Comparison of ENCODE assay signal across 9 cellular contexts in genomic region chr1:19447550-19447949, GRCh38. TPM values are rescaled to one million over a fixed set of nuclear protein-coding genes. Genes with fewer than 3 reads are reported as not detected.
DNase-seq lines count a peak whose midpoint lies in the region; ATAC-seq and TF ChIP-seq lines count a peak whose summit lies in the region.
"Had no signal": no experiment of that assay in that cellular context is flagged by ENCODE, and none has a peak within 500 bp of the region (broad histone marks: within the 10 kb centered on the region; RNA-seq: fewer than 3 reads in every experiment).

No MANE protein-coding gene starts in this region.

- H3K4me1 ChIP-seq in mesenchymal stem cell (ENCODE audit: control insufficient read depth, insufficient read depth, low read depth, low read length) (peaks cover 45% of the 10 kb centered on the region), stomach (peaks cover 83 to 99% (median 91%) of the 10 kb centered on the region in 4 donors), SJCRH30 (peaks cover 31% of the 10 kb centered on the region)

- H3K27me3 ChIP-seq in mesenchymal stem cell (ENCODE audit: control insufficient read depth in 1 of 2, insufficient read depth in 1 of 2, low read length in 2 of 2) (no peaks in the 10 kb centered on the region), stomach (no peaks in the 10 kb centered on the region), SJCRH30 (no peaks in the 10 kb centered on the region)

- H3K27ac Mint-ChIP-seq in HFFc6, result peak overlapping the region; percentile 96
- H3K27ac Mint-ChIP-seq in activated T-helper 17 cell treated with anti-CD3 and anti-CD28 coated beads, Interleukin-2, amount 50 U/mL, for 72 hours, result peak overlapping the region; percentile 96

- WGBS in mesenchymal stem cell, result 77% methylated on average over 9 of the region's 9 CpGs
- WGBS in stomach, 5 donors, result 72 to 85% (median 79%) methylated on average over 9 of the region's 9 CpGs
- WGBS in lower leg skin, 2 donors, result 72 to 75% methylated on average over 9 of the region's 9 CpGs

- H3K36me3 ChIP-seq in mesenchymal stem cell (ENCODE audit: control insufficient read depth in 1 of 2, insufficient read depth in 2 of 2, low read depth in 1 of 2, low read length in 2 of 2) (peaks cover 11% of the 10 kb centered on the region in 2 experiments), stomach (peaks cover 0 to 9% (median 3%) of the 10 kb centered on the region in 4 donors), SJCRH30 (no peaks in the 10 kb centered on the region)

- peak overlapping the region in 1 of 2 experiments; percentile 24 for H3K4ac ChIP-seq in mesenchymal stem cell (ENCODE audit: low read depth in 1 of 2, low read length in 2 of 2)

- H3K9me3 ChIP-seq in mesenchymal stem cell (ENCODE audit: control insufficient read depth, low read length) (no peaks in the 10 kb centered on the region), stomach (no peaks in the 10 kb centered on the region), SJCRH30 (replicated peaks) (no peaks in the 10 kb centered on the region)

- TF ChIP-seq POLR2A in stomach (IDR thresholded peaks at IDR 0.05), result no peak
- no peak for TF ChIP-seq POLR2A in lower leg skin (IDR thresholded peaks at IDR 0.05)

- no peaks in the 10 kb centered on the region for H3K9me3 Mint-ChIP-seq in HFFc6
- no peaks in the 10 kb centered on the region for H3K9me3 Mint-ChIP-seq in activated T-helper 17 cell treated with anti-CD3 and anti-CD28 coated beads, Interleukin-2, amount 50 U/mL, for 72 hours

- no peak for ATAC-seq in activated T-helper 17 cell treated with anti-CD3 and anti-CD28 coated beads, Interleukin-2, amount 50 U/mL, for 72 hours (replicated peaks)
- ATAC-seq in GM18909 (IDR thresholded peaks at IDR 0.05; ENCODE audit: poor library complexity, unreplicated experiment), result no peak

- H3K4me3 ChIP-seq in mesenchymal stem cell (ENCODE audit: insufficient read depth in 1 of 2, low read depth in 1 of 2, low read length in 2 of 2), result peak overlapping the region in 1 of 2 experiments; percentile 16
- no peak overlapping the region for H3K4me3 ChIP-seq in stomach
- H3K4me3 ChIP-seq in SJCRH30, result no peak overlapping the region
- H3K4me3 ChIP-seq in lower leg skin (ENCODE audit: low read depth, poor library complexity, severe bottlenecking), result no peak overlapping the region

- peak overlapping the region; percentile 96 for H2AK5ac ChIP-seq in mesenchymal stem cell (ENCODE audit: low read length, severe bottlenecking)

- H3K23ac ChIP-seq in mesenchymal stem cell (ENCODE audit: low read length in 2 of 2), result peak overlapping the region in 1 of 2 experiments; percentile 23

- no peak for DNase-seq in HFFc6
- DNase-seq in mesenchymal stem cell, result no peak
- no peak for DNase-seq in stomach
- DNase-seq in SJCRH30, result no peak
- DNase-seq in lower leg skin (ENCODE audit: low spot score in 2 of 2), result no peak
- DNase-seq: activated CD4-positive, CD25-positive, alpha-beta regulatory T cell; NCI-H1694 treated with DMSO at 0.1 percent for 48 hours had no signal

- H3K36me3 Mint-ChIP-seq in HFFc6 (ENCODE audit: low read depth), result peaks cover 7% of the 10 kb centered on the region; the same call in 1 of the 2 replicates
- H3K36me3 Mint-ChIP-seq in activated T-helper 17 cell treated with anti-CD3 and anti-CD28 coated beads, Interleukin-2, amount 50 U/mL, for 72 hours (ENCODE audit: low read depth), result peaks cover 61% of the 10 kb centered on the region

- H2BK5ac ChIP-seq in mesenchymal stem cell (ENCODE audit: low read depth, low read length, poor library complexity, severe bottlenecking), result no peak overlapping the region

- peak overlapping the region; percentile 42 for H2BK120ac ChIP-seq in mesenchymal stem cell (ENCODE audit: low read depth, low read length)

- intact Hi-C loops in stomach (cut with DNase I; ENCODE audit: low total_unique reads), result no loop called here
- intact Hi-C loops in lower leg skin (cut with DNase I; ENCODE audit: low total_unique reads), result loop anchor here (5.0 kb wide), 1 partner anchor 1805 kb away; no protein-coding TSS in a partner anchor

- H3K79me1 ChIP-seq in mesenchymal stem cell (replicated peaks; ENCODE audit: low read length, poor library complexity, severe bottlenecking), result peaks cover 2% of the 10 kb centered on the region

- peak overlapping the region in 1 of 2 experiments; percentile 63 for H3K14ac ChIP-seq in mesenchymal stem cell (ENCODE audit: low read length in 2 of 2)

- peak overlapping the region; percentile 52 to 70 for H3K18ac ChIP-seq in mesenchymal stem cell (ENCODE audit: low read depth in 1 of 2, low read length in 2 of 2)

- H2BK12ac ChIP-seq in mesenchymal stem cell (ENCODE audit: low read length in 2 of 2), result peak overlapping the region in 1 of 2 experiments; percentile 97

- H2BK15ac ChIP-seq in mesenchymal stem cell (ENCODE audit: low read depth, poor library complexity, severe bottlenecking), result peak overlapping the region; percentile 76

- peak overlapping the region; percentile 88 for H3K9ac ChIP-seq in mesenchymal stem cell (ENCODE audit: low read length)

- TF ChIP-seq CTCF in HFFc6 (IDR thresholded peaks at IDR 0.05) (no peak), stomach (IDR thresholded peaks at IDR 0.05) (no peak), lower leg skin (IDR thresholded peaks at IDR 0.05) (no peak)

- H3K27ac ChIP-seq in mesenchymal stem cell (ENCODE audit: low read length, poor library complexity, severe bottlenecking) (peak overlapping the region; percentile 78), stomach (peak overlapping the region in 4 of 5 donors; percentile 79 to 90 (median 86)), SJCRH30 (no peak overlapping the region)

- no peak overlapping the region for H3K4me2 ChIP-seq in mesenchymal stem cell (ENCODE audit: low read length, poor library complexity, severe bottlenecking)

- TF ChIP-seq EP300 in stomach (IDR thresholded peaks at IDR 0.05), result no peak

- H4K91ac ChIP-seq in mesenchymal stem cell (ENCODE audit: low read length), result peak overlapping the region; percentile 78

- H3K27me3 Mint-ChIP-seq in HFFc6 (ENCODE audit: insufficient read depth), result no peaks in the 10 kb centered on the region; the same call in 1 of the 2 replicates
- no peaks in the 10 kb centered on the region for H3K27me3 Mint-ChIP-seq in activated T-helper 17 cell treated with anti-CD3 and anti-CD28 coated beads, Interleukin-2, amount 50 U/mL, for 72 hours

- H2AFZ ChIP-seq in mesenchymal stem cell (ENCODE audit: low read depth, low read length), result no peak overlapping the region

- H3K4me1 Mint-ChIP-seq in HFFc6 (ENCODE audit: low read depth), result peaks cover 94% of the 10 kb centered on the region
- peaks cover 74% of the 10 kb centered on the region for H3K4me1 Mint-ChIP-seq in activated T-helper 17 cell treated with anti-CD3 and anti-CD28 coated beads, Interleukin-2, amount 50 U/mL, for 72 hours

- H4K8ac ChIP-seq in mesenchymal stem cell (ENCODE audit: low read length), result peak overlapping the region; percentile 35

- H3K4me3 Mint-ChIP-seq in HFFc6, result peak overlapping the region; percentile 78
- H3K4me3 Mint-ChIP-seq in activated T-helper 17 cell treated with anti-CD3 and anti-CD28 coated beads, Interleukin-2, amount 50 U/mL, for 72 hours, result peak overlapping the region; percentile 77

RNA-seq across cellular contexts. Expression of gene CAPZB, which starts 37.8 kb away (rescaled TPM):
- 100 to 1,000 TPM; 565 to 646 (median 603) TPM for total RNA-seq in HFFc6 (2021; fragmentation: NEBNext Ultra II Directional; extraction: Animal tissue kit (Norgen Biotek cat#: 25700))
- 100 to 1,000 TPM; 291 to 399 TPM for total RNA-seq in activated T-helper 17 cell treated with anti-CD3 and anti-CD28 coated beads, Interleukin-2, amount 50 U/mL, for 72 hours
- polyA plus RNA-seq in mesenchymal stem cell (2013, experiment 1 of 2), result 431 TPM
- 426 TPM for polyA plus RNA-seq in mesenchymal stem cell (2013, experiment 2 of 2)
- total RNA-seq in stomach (100 to 1,000 TPM in 3 of 5 donors, 10 to 100 TPM in 2; 84.9 to 246 (median 112) TPM), lower leg skin (100 to 1,000 TPM in 2 of 4 donors, 10 to 100 TPM in 2; 84.7 to 124 (median 103) TPM)
- 100 to 1,000 TPM; 188 to 345 (median 256) TPM for polyA plus RNA-seq in stomach
- total RNA-seq in SJCRH30 (2014; rRNA removed; shearing (Covaris generic)), result 81.9 and 99.7 TPM in 2 replicates
